8 cellular contexts compared by ENCODE assay signal in the genomic region with DNA sequence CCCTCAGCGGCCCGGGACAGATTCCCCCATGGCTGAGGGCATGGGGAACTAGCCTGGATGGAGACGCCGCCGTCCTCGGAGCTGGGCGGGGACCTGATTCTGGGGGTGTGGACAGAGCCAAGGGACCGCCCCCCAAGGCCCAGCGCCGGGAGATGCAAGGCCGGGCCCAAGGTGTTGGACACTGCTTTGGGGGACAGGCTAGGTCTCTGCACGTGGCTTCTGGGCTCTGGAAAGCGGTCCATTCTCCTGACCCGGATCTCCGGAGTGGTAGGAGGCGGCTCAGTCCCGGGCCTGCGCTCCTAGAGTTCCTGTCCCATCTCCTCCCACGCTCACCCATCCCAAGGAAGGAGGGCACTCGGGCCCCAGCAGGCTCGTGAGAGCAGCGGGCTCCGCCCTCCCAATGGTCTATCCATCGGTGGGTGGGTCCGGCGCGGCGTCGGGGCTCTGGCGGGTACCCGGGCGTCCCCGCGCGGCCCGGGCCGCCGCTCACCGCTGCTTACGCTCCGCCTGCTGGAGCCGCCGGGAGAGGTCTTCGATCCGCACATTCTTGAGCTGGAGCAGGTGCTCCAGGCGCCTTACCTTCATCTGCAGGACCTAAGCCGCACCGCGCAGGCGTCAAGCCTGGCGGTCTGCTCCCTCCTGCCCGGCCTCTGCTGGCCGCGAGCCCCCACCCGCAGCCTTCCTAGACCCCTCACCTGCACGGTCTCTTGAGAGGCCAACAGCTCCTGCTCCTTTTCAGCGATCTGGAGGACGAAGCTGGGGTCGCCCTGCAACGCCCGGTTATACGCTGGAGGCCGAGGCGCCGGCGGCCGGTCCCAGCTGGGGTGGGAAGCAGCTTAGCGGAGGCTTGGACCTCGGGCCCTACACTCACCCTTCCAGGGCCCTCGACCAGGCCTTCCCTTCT. TPM values are rescaled to one million over a fixed set of nuclear protein-coding genes. Genes with fewer than 3 reads are reported as not detected.
A peak's percentile ranks its signal among the peaks of the same experiment; 100 is the strongest.
DNase-seq lines count a peak whose midpoint lies in the region; ATAC-seq and TF ChIP-seq lines count a peak whose summit lies in the region.

No MANE protein-coding gene starts in this region.

- H4K20me1 ChIP-seq in fibroblast of lung (ENCODE audit: control insufficient read depth, extremely low read depth, insufficient read depth, low read length): no peaks in the 10 kb centered on the region

- peaks cover 6% of the 10 kb centered on the region for H3K4me1 ChIP-seq in fibroblast of lung (ENCODE audit: control insufficient read depth, extremely low read depth, insufficient read depth, low read length)

- no peak overlapping the region for H3K27ac Mint-ChIP-seq in nephron progenitor cell

- peak overlapping the region; percentile 95 for H3K4me2 ChIP-seq in fibroblast of lung (ENCODE audit: extremely low read depth, insufficient read depth, low read length)

- no peaks in the 10 kb centered on the region for H3K9me3 ChIP-seq in fibroblast of lung (ENCODE audit: control insufficient read depth, insufficient read depth, low read depth, low read length)

- H3K27me3 Mint-ChIP-seq in nephron progenitor cell (ENCODE audit: low read depth, poor library complexity): peaks cover 78% of the 10 kb centered on the region

- H3K4me1 Mint-ChIP-seq in nephron progenitor cell: peaks cover 26% of the 10 kb centered on the region

- H3K79me2 ChIP-seq in fibroblast of lung (ENCODE audit: control insufficient read depth, insufficient read depth, low read length): peaks cover under 1% of the 10 kb centered on the region

- H3K4me3 ChIP-seq in fibroblast of lung (replicated peaks in 1 of 4; ENCODE audit: control extremely low read depth in 1 of 4, insufficient read depth in 1 of 4, low read depth in 3 of 4, low read length in 4 of 4): peak overlapping the region; percentile 26 to 60 (median 45)

- peak in 1 of 2 donors; percentile 3 for TF ChIP-seq CTCF in fibroblast of lung (conservative IDR thresholded peaks at IDR 0.05 in 1 of 2, IDR thresholded peaks at IDR 0.05 in 1 of 2; ENCODE audit: low read depth in 1 of 2, low read length in 2 of 2)
- no peak for TF ChIP-seq CTCF in nephron progenitor cell (IDR thresholded peaks at IDR 0.05)

- H3K4me3 Mint-ChIP-seq in nephron progenitor cell: peak overlapping the region; percentile 75

- no peaks in the 10 kb centered on the region for H3K9me3 Mint-ChIP-seq in nephron progenitor cell

- H3K9ac ChIP-seq in fibroblast of lung (ENCODE audit: insufficient read depth, low read length): no peak overlapping the region

- no peak overlapping the region for H3K27ac ChIP-seq in fibroblast of lung (ENCODE audit: insufficient read depth, low read length)

- no peaks in the 10 kb centered on the region for H3K27me3 ChIP-seq in fibroblast of lung (ENCODE audit: control insufficient read depth, insufficient read depth, low read length)

- peak overlapping the region; percentile 90 for H2AFZ ChIP-seq in fibroblast of lung (ENCODE audit: low read length)

- DNase-seq in DMS 273 treated with DMSO at 0.1 percent for 48 hours (lab: John Stamatoyannopoulos, UW) (peak; percentile 27), M059J (ENCODE audit: low read depth) (peak; percentile 56), fibroblast of lung (ENCODE audit: low read depth in 2 of 2) (peak in 1 of 2 donors; percentile 33), nephron progenitor cell (peak; percentile 68)
- DNase-seq in activated CD8-positive, alpha-beta memory T cell treated with anti-CD3 and anti-CD28 coated beads, Interleukin-2, amount 50 U/mL, for 48 hours: peak; percentile 83

- ATAC-seq in HG02623 (IDR thresholded peaks at IDR 0.05; ENCODE audit: unreplicated experiment): no peak
- ATAC-seq in HG03025 (IDR thresholded peaks at IDR 0.05; ENCODE audit: low FRiP score, unreplicated experiment): no peak
- no peak for ATAC-seq in GM21360 (IDR thresholded peaks at IDR 0.05; ENCODE audit: unreplicated experiment)

- no peaks in the 10 kb centered on the region for H3K36me3 Mint-ChIP-seq in nephron progenitor cell (ENCODE audit: low read depth)

- H3K36me3 ChIP-seq in fibroblast of lung (ENCODE audit: control insufficient read depth, insufficient read depth, low read length): no peaks in the 10 kb centered on the region

RNA-seq across cellular contexts. Expression of a gene that starts 3.3 kb away (rescaled TPM):
- total RNA-seq in M059J (2014; rRNA removed; shearing (Covaris generic)): 0.27 and 0.34 TPM in 2 replicates
- total RNA-seq in fibroblast of lung: under 0.01 and 0.17 TPM in 2 replicates
- polyA plus RNA-seq in fibroblast of lung: 0.06 and 0.07 TPM in 2 replicates
- polyA plus RNA-seq in fibroblast of lung (2012): 0.09 and 0.10 TPM in 2 replicates
- polyA minus RNA-seq in fibroblast of lung (ENCODE audit: low replicate concordance): not detected in 2 replicates

RNA-seq across cellular contexts. Expression of a gene that starts 8.6 kb away (rescaled TPM):
- 80.2 and 161 TPM in 2 replicates for total RNA-seq in M059J (2014; rRNA removed; shearing (Covaris generic))
- 106 TPM in 2 replicates for total RNA-seq in fibroblast of lung
- polyA plus RNA-seq in fibroblast of lung: 32.6 and 52.7 TPM in 2 replicates
- polyA plus RNA-seq in fibroblast of lung (2012): 71.6 and 118 TPM in 2 replicates
- polyA minus RNA-seq in fibroblast of lung (ENCODE audit: low replicate concordance): 78.5 and 104 TPM in 2 replicates

RNA-seq across cellular contexts. Expression of a gene that starts 10.4 kb away (rescaled TPM):
- 26.8 and 39.1 TPM in 2 replicates for total RNA-seq in M059J (2014; rRNA removed; shearing (Covaris generic))
- total RNA-seq in fibroblast of lung: 17.2 and 23.5 TPM in 2 replicates
- 17.0 and 44.3 TPM in 2 replicates for polyA plus RNA-seq in fibroblast of lung
- 28.8 and 87.6 TPM in 2 replicates for polyA plus RNA-seq in fibroblast of lung (2012)
- polyA minus RNA-seq in fibroblast of lung (ENCODE audit: low replicate concordance): 33.0 and 127 TPM in 2 replicates

RNA-seq across cellular contexts. Expression of a gene that starts 18.1 kb away (rescaled TPM):
- 67.5 and 104 TPM in 2 replicates for total RNA-seq in M059J (2014; rRNA removed; shearing (Covaris generic))
- total RNA-seq in fibroblast of lung: 49.3 and 62.1 TPM in 2 replicates
- polyA plus RNA-seq in fibroblast of lung: 38.2 and 86.1 TPM in 2 replicates
- polyA plus RNA-seq in fibroblast of lung (2012): 51.8 and 121 TPM in 2 replicates
- polyA minus RNA-seq in fibroblast of lung (ENCODE audit: low replicate concordance): 88.0 and 238 TPM in 2 replicates

RNA-seq across cellular contexts. Expression of a gene that starts 42.4 kb away (rescaled TPM):
- total RNA-seq in M059J (2014; rRNA removed; shearing (Covaris generic)): 35.7 and 41.4 TPM in 2 replicates
- 10.0 and 17.8 TPM in 2 replicates for total RNA-seq in fibroblast of lung
- 11.8 and 12.2 TPM in 2 replicates for polyA plus RNA-seq in fibroblast of lung
- polyA plus RNA-seq in fibroblast of lung (2012): 18.1 and 21.4 TPM in 2 replicates
- polyA minus RNA-seq in fibroblast of lung (ENCODE audit: low replicate concordance): 64.9 and 68.7 TPM in 2 replicates
